ENCODE assay signal across 1 cellular context in the genomic region with DNA sequence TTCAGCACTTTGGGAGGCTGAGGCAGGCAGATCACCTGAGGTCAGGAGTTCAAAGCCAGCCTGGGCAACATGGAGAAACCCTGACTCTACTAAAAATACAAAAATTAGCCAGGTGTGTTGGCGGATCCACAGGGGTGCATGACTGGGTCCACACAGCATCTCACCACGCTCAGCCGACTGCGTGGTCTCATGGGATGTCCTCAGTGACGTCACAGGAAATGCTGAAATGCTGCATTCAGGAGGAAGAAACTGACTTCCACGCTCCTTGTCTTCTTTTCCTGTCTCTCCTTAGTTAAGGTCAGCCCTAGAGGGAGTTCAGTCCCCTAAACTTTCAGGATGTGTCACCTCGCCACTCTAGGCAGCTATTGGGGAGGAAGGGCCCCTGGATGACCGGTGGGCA.
TF ChIP-seq lines count a peak whose summit lies in the region.

No MANE protein-coding gene starts in this region.

TF ChIP-seq in K562, 482 proteins besides CTCF, POLR2A, EP300 and RAD21 (continued from another document and continues in another):
- TF ChIP-seq CREM (IDR thresholded peaks at IDR 0.05; ENCODE audit: low read depth) (peak; percentile 84), SIRT6 (IDR thresholded peaks at IDR 0.05; ENCODE audit: low read depth, low read length) (no peak), TOE1 (IDR thresholded peaks at IDR 0.05; ENCODE audit: borderline replicate concordance) (no peak), TOE1 (CRISPR knock-in tag; IDR thresholded peaks at IDR 0.05; ENCODE audit: borderline replicate concordance, low read depth) (no peak), ZNF655 (CRISPR knock-in tag; IDR thresholded peaks at IDR 0.05) (no peak), HDAC6 (IDR thresholded peaks at IDR 0.05; ENCODE audit: low read depth, low read length) (no peak), MYNN (IDR thresholded peaks at IDR 0.05) (no peak), MYNN (CRISPR knock-in tag; IDR thresholded peaks at IDR 0.05) (0 out of 2 replicates have a peak, but pooled peaks have one; percentile 27), HNRNPLL (IDR thresholded peaks at IDR 0.05; ENCODE audit: low read depth, low read length, poor library complexity, severe bottlenecking) (no peak), ZNF589 (CRISPR knock-in tag; IDR thresholded peaks at IDR 0.05; ENCODE audit: low read depth) (no peak), ZNF184 (CRISPR knock-in tag; IDR thresholded peaks at IDR 0.05) (no peak), ZNF146 (CRISPR knock-in tag; IDR thresholded peaks at IDR 0.05; ENCODE audit: unreplicated experiment) (no peak), PTTG1 (tag; IDR thresholded peaks at IDR 0.05; ENCODE audit: low read depth) (no peak), PRMT5 (CRISPR knock-in tag; IDR thresholded peaks at IDR 0.05) (no peak), KDM2B (CRISPR knock-in tag; IDR thresholded peaks at IDR 0.05) (no peak), KHSRP (IDR thresholded peaks at IDR 0.05) (peak; percentile 44; the same call in 1 of the 2 replicates), MYC (IDR thresholded peaks at IDR 0.05; ENCODE audit: low read depth, low read length) (no peak), MYC (CRISPR knock-in tag; IDR thresholded peaks at IDR 0.05; ENCODE audit: borderline replicate concordance, low read depth) (no peak), POU5F1 (IDR thresholded peaks at IDR 0.05; ENCODE audit: borderline replicate concordance, low read depth, low read length, partially characterized antibody) (no peak), KDM1A (IDR thresholded peaks at IDR 0.05) (no peak), CHD4 (IDR thresholded peaks at IDR 0.05; ENCODE audit: insufficient read depth, insufficient replicate concordance, low read depth, low read length, poor library complexity, severe bottlenecking) (no peak), HMBOX1 (IDR thresholded peaks at IDR 0.05) (no peak), ETS2 (tag; IDR thresholded peaks at IDR 0.05; ENCODE audit: borderline replicate concordance, poor library complexity, severe bottlenecking) (no peak), JUN (IDR thresholded peaks at IDR 0.05; ENCODE audit: borderline replicate concordance, low read depth, low read length) (no peak), JUN (CRISPR knock-in tag; IDR thresholded peaks at IDR 0.05; ENCODE audit: borderline replicate concordance) (no peak), JUNB (CRISPR knock-in tag; conservative IDR thresholded peaks at IDR 0.05) (no peak), TRIM24 (IDR thresholded peaks at IDR 0.05) (no peak), ATF7 (IDR thresholded peaks at IDR 0.05) (peak; percentile 85), RB1 (IDR thresholded peaks at IDR 0.05; ENCODE audit: low read depth) (no peak), ATF1 (CRISPR knock-in tag; IDR thresholded peaks at IDR 0.05) (no peak; the same call in 1 of the 2 replicates), ATF1 (tag; IDR thresholded peaks at IDR 0.05) (peak; percentile 91), GATAD2A (IDR thresholded peaks at IDR 0.05) (no peak), AFF1 (IDR thresholded peaks at IDR 0.05; ENCODE audit: low read depth in 1 of 2, partially characterized antibody in 2 of 2) (no peak), CREB1 (IDR thresholded peaks at IDR 0.05) (0 out of 2 replicates have a peak, but pooled peaks have one; percentile 28), CREB1 (CRISPR knock-in tag; IDR thresholded peaks at IDR 0.05) (peak; percentile 67; the same call in 1 of the 2 replicates), POLR2G (IDR thresholded peaks at IDR 0.05; ENCODE audit: low read depth, low read length) (no peak), JUND (IDR thresholded peaks at IDR 0.05; ENCODE audit: borderline replicate concordance, low read depth, low read length) (no peak), JUND (tag; IDR thresholded peaks at IDR 0.05; ENCODE audit: borderline replicate concordance, low read depth, low read length) (0 out of 3 replicates have a peak, but pooled peaks have one; percentile 21)
- TF ChIP-seq, protein P1, sequence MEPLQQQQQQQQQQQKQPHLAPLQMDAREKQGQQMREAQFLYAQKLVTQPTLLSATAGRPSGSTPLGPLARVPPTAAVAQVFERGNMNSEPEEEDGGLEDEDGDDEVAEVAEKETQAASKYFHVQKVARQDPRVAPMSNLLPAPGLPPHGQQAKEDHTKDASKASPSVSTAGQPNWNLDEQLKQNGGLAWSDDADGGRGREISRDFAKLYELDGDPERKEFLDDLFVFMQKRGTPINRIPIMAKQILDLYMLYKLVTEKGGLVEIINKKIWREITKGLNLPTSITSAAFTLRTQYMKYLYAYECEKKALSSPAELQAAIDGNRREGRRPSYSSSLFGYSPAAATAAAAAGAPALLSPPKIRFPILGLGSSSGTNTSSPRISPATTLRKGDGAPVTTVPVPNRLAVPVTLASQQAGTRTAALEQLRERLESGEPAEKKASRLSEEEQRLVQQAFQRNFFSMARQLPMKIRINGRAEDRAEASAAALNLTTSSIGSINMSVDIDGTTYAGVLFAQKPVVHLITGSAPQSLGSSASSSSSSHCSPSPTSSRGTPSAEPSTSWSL (CRISPR knock-in tag; IDR thresholded peaks at IDR 0.05; ENCODE audit: borderline replicate concordance) = no peak
- TF ChIP-seq, protein P2, sequence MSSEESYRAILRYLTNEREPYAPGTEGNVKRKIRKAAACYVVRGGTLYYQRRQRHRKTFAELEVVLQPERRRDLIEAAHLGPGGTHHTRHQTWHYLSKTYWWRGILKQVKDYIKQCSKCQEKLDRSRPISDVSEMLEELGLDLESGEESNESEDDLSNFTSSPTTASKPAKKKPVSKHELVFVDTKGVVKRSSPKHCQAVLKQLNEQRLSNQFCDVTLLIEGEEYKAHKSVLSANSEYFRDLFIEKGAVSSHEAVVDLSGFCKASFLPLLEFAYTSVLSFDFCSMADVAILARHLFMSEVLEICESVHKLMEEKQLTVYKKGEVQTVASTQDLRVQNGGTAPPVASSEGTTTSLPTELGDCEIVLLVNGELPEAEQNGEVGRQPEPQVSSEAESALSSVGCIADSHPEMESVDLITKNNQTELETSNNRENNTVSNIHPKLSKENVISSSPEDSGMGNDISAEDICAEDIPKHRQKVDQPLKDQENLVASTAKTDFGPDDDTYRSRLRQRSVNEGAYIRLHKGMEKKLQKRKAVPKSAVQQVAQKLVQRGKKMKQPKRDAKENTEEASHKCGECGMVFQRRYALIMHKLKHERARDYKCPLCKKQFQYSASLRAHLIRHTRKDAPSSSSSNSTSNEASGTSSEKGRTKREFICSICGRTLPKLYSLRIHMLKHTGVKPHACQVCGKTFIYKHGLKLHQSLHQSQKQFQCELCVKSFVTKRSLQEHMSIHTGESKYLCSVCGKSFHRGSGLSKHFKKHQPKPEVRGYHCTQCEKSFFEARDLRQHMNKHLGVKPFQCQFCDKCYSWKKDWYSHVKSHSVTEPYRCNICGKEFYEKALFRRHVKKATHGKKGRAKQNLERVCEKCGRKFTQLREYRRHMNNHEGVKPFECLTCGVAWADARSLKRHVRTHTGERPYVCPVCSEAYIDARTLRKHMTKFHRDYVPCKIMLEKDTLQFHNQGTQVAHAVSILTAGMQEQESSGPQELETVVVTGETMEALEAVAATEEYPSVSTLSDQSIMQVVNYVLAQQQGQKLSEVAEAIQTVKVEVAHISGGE (CRISPR knock-in tag; IDR thresholded peaks at IDR 0.05) = no peak
- TF ChIP-seq, protein P3, sequence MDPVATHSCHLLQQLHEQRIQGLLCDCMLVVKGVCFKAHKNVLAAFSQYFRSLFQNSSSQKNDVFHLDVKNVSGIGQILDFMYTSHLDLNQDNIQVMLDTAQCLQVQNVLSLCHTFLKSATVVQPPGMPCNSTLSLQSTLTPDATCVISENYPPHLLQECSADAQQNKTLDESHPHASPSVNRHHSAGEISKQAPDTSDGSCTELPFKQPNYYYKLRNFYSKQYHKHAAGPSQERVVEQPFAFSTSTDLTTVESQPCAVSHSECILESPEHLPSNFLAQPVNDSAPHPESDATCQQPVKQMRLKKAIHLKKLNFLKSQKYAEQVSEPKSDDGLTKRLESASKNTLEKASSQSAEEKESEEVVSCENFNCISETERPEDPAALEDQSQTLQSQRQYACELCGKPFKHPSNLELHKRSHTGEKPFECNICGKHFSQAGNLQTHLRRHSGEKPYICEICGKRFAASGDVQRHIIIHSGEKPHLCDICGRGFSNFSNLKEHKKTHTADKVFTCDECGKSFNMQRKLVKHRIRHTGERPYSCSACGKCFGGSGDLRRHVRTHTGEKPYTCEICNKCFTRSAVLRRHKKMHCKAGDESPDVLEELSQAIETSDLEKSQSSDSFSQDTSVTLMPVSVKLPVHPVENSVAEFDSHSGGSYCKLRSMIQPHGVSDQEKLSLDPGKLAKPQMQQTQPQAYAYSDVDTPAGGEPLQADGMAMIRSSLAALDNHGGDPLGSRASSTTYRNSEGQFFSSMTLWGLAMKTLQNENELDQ (CRISPR knock-in tag; IDR thresholded peaks at IDR 0.05; ENCODE audit: borderline replicate concordance) = no peak
- TF ChIP-seq, protein P4, sequence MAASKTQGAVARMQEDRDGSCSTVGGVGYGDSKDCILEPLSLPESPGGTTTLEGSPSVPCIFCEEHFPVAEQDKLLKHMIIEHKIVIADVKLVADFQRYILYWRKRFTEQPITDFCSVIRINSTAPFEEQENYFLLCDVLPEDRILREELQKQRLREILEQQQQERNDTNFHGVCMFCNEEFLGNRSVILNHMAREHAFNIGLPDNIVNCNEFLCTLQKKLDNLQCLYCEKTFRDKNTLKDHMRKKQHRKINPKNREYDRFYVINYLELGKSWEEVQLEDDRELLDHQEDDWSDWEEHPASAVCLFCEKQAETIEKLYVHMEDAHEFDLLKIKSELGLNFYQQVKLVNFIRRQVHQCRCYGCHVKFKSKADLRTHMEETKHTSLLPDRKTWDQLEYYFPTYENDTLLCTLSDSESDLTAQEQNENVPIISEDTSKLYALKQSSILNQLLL (CRISPR knock-in tag; IDR thresholded peaks at IDR 0.05; ENCODE audit: borderline replicate concordance) = no peak
- TF ChIP-seq, protein P5, sequence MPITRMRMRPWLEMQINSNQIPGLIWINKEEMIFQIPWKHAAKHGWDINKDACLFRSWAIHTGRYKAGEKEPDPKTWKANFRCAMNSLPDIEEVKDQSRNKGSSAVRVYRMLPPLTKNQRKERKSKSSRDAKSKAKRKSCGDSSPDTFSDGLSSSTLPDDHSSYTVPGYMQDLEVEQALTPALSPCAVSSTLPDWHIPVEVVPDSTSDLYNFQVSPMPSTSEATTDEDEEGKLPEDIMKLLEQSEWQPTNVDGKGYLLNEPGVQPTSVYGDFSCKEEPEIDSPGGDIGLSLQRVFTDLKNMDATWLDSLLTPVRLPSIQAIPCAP (CRISPR knock-in tag; IDR thresholded peaks at IDR 0.05; ENCODE audit: borderline replicate concordance) = no peak
- TF ChIP-seq, protein P6, sequence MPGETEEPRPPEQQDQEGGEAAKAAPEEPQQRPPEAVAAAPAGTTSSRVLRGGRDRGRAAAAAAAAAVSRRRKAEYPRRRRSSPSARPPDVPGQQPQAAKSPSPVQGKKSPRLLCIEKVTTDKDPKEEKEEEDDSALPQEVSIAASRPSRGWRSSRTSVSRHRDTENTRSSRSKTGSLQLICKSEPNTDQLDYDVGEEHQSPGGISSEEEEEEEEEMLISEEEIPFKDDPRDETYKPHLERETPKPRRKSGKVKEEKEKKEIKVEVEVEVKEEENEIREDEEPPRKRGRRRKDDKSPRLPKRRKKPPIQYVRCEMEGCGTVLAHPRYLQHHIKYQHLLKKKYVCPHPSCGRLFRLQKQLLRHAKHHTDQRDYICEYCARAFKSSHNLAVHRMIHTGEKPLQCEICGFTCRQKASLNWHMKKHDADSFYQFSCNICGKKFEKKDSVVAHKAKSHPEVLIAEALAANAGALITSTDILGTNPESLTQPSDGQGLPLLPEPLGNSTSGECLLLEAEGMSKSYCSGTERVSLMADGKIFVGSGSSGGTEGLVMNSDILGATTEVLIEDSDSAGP (CRISPR knock-in tag; IDR thresholded peaks at IDR 0.05) = no peak
